8 cellular contexts compared by ENCODE assay signal in genomic region chr3:152298393-152299242, GRCh38. TPM values are rescaled to one million over a fixed set of nuclear protein-coding genes. Genes with fewer than 3 reads are reported as not detected.
A peak's percentile ranks its signal among the peaks of the same experiment; 100 is the strongest.
DNase-seq lines count a peak whose midpoint lies in the region; ATAC-seq, FAIRE-seq and TF ChIP-seq lines count a peak whose summit lies in the region.

No MANE protein-coding gene starts in this region.

- peaks cover 7% of the 10 kb centered on the region for H4K20me1 ChIP-seq in endothelial cell of umbilical vein (replicated peaks; ENCODE audit: control insufficient read depth, extremely low read depth, insufficient read depth, low read length)

- H3K4me1 ChIP-seq in endothelial cell of umbilical vein (ENCODE audit: control insufficient read depth, extremely low read depth, insufficient read depth, low read length) (peaks cover 48% of the 10 kb centered on the region), testis (peaks cover 51% of the 10 kb centered on the region)

- TF ChIP-seq CTCF in endothelial cell of umbilical vein (IDR thresholded peaks at IDR 0.05; ENCODE audit: extremely low read depth in 1 of 2, insufficient read depth in 1 of 2, low read depth in 1 of 2, low read length in 2 of 2) (no peak), testis (IDR thresholded peaks at IDR 0.05) (no peak)

- no peaks in the 10 kb centered on the region for H3K9me3 ChIP-seq in endothelial cell of umbilical vein (replicated peaks; ENCODE audit: control insufficient read depth, insufficient read depth, low read length)
- H3K9me3 ChIP-seq in testis, result no peaks in the 10 kb centered on the region

- 7 to 27% methylated on average over 14 of the region's 14 CpGs for WGBS in testis, 2 donors

- H3K9ac ChIP-seq in endothelial cell of umbilical vein (replicated peaks; ENCODE audit: extremely low read depth, insufficient read depth, low read length), result peak overlapping the region; percentile 12

- DNase-seq in AG08396 (ENCODE audit: low spot score) (peak; percentile 36), NCI-H226 (peak; percentile 88), endothelial cell of umbilical vein (ENCODE audit: low read depth, low spot score) (peak; percentile 88), mucosa of gallbladder (ENCODE audit: low spot score) (peak; percentile 80), testis (peak; percentile 62)
- peak; percentile 35 for DNase-seq in activated CD4-positive, alpha-beta T cell treated with anti-CD3 and anti-CD28 coated beads, Interleukin-2, amount 50 U/mL, for 1 hour

- CTCF ChIA-PET in endothelial cell of umbilical vein (lab: Charles Lee), result interaction anchor here (0.8 to 3.1 kb wide), 4 partner anchors 8 to 30 kb away, joined by 3 to 12 read pairs (median 4); partner anchors contain the start of gene MBNL1

- BruUV-seq in endothelial cell of umbilical vein (replicated peaks; lab: Mats Ljungman, UMichigan), result TSS peak; percentile 40

- ATAC-seq in GM18519 (IDR thresholded peaks at IDR 0.05; ENCODE audit: low FRiP score, unreplicated experiment), result peak; percentile 54
- peak; percentile 38 for ATAC-seq in HG03095 (IDR thresholded peaks at IDR 0.05; ENCODE audit: unreplicated experiment)

- H3K4me2 ChIP-seq in endothelial cell of umbilical vein (ENCODE audit: insufficient read depth, low read length), result peak overlapping the region; percentile 26

- peak; percentile 66 for FAIRE-seq in endothelial cell of umbilical vein (lab: Jason Lieb, UNC)

- H3K79me2 ChIP-seq in endothelial cell of umbilical vein (ENCODE audit: control insufficient read depth, insufficient read depth, low read length), result peaks cover 100% of the 10 kb centered on the region

- H3K4me3 ChIP-seq in endothelial cell of umbilical vein (replicated peaks in 1 of 3; ENCODE audit: insufficient read depth in 1 of 3, low read depth in 1 of 3, low read length in 3 of 3), result no peak overlapping the region
- H3K4me3 ChIP-seq in testis, result peak overlapping the region; percentile 36 to 52

- dilution Hi-C loops in endothelial cell of umbilical vein (cut with MboI; ENCODE audit: extremely low pct_ligation_motif_present, low sequenced_read_pairs), result no loop called here

- H3K36me3 ChIP-seq in endothelial cell of umbilical vein (ENCODE audit: control insufficient read depth in 2 of 2, extremely low read depth in 1 of 2, insufficient read depth in 2 of 2, low read length in 2 of 2) (peaks cover 5 to 11% of the 10 kb centered on the region in 2 experiments), testis (ENCODE audit: low read depth, missing control alignments) (no peaks in the 10 kb centered on the region)

- no peak for TF ChIP-seq POLR2A in endothelial cell of umbilical vein (IDR thresholded peaks at IDR 0.05; ENCODE audit: low read depth, low read length)
- TF ChIP-seq POLR2A in testis (IDR thresholded peaks at IDR 0.05), result no peak

- POLR2A ChIA-PET in endothelial cell of umbilical vein (lab: Charles Lee), result interaction anchor here (0.6 kb wide), 1 partner anchor 15 kb away, joined by 3 read pairs; no protein-coding TSS in a partner anchor

- H2AFZ ChIP-seq in endothelial cell of umbilical vein (ENCODE audit: low read depth, low read length), result no peak overlapping the region

- peak overlapping the region; percentile 9 for H3K27ac ChIP-seq in endothelial cell of umbilical vein (ENCODE audit: insufficient read depth, low read depth, low read length)
- peak overlapping the region; percentile 71 to 78 for H3K27ac ChIP-seq in testis

- intact Hi-C loops in endothelial cell of umbilical vein (cut with micrococcal nuclease), result loop anchor here (2.0 kb wide), 1 partner anchor 28 kb away; no protein-coding TSS in a partner anchor
- intact Hi-C loops in testis (cut with DNase I; ENCODE audit: low total_unique reads), result no loop called here

- H3K27me3 ChIP-seq in endothelial cell of umbilical vein (ENCODE audit: control insufficient read depth in 2 of 2, insufficient read depth in 2 of 2, low read length in 2 of 2) (no peaks in the 10 kb centered on the region), testis (no peaks in the 10 kb centered on the region)

- no peaks in the 10 kb centered on the region for H3K9me1 ChIP-seq in endothelial cell of umbilical vein (replicated peaks; ENCODE audit: control insufficient read depth, extremely low read depth, insufficient read depth, low read length)

TF ChIP-seq in endothelial cell of umbilical vein, 7 proteins besides CTCF, POLR2A, EP300 and RAD21:
- TF ChIP-seq POLR2AphosphoS5 (IDR thresholded peaks at IDR 0.05; ENCODE audit: insufficient read depth, low read depth, low read length), result peak; percentile 3
- TF ChIP-seq, protein P1, sequence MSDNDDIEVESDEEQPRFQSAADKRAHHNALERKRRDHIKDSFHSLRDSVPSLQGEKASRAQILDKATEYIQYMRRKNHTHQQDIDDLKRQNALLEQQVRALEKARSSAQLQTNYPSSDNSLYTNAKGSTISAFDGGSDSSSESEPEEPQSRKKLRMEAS (IDR thresholded peaks at IDR 0.05; ENCODE audit: insufficient read depth, insufficient read length), result no peak

RNA-seq across cellular contexts. Expression of gene MBNL1, which starts 29.9 kb away (rescaled TPM):
- total RNA-seq in endothelial cell of umbilical vein (362 and 385 TPM in 2 replicates), mucosa of gallbladder (223 TPM), testis (100 to 1,000 TPM; 145 to 167 TPM)
- polyA plus RNA-seq in endothelial cell of umbilical vein (151 and 179 TPM in 2 replicates), testis (ENCODE audit: insufficient read depth, low read depth, low replicate concordance) (36.5 TPM)
- 158 and 192 TPM in 2 replicates for polyA plus RNA-seq in endothelial cell of umbilical vein (2011; cell fraction: cytosol; rRNA removed)
- polyA plus RNA-seq in endothelial cell of umbilical vein (2011; cell fraction: nucleus; rRNA removed), result 245 and 296 TPM in 2 replicates
- 100 and 148 TPM in 2 replicates for polyA plus RNA-seq in endothelial cell of umbilical vein (2012)
- polyA minus RNA-seq in endothelial cell of umbilical vein, result 604 and 704 TPM in 2 replicates
- 107 TPM for polyA minus RNA-seq in endothelial cell of umbilical vein (2011; cell fraction: cytosol; rRNA and poly(A)+ RNA removed)
- polyA minus RNA-seq in endothelial cell of umbilical vein (2011; cell fraction: nucleus; rRNA and poly(A)+ RNA removed), result 897 and 1,083 TPM in 2 replicates

Comparison
In these comparisons a context has a peak if more than half of its experiments do, and no peak if none do; other contexts are left out.
1. DNase-seq: peak in every context shown above with its lines; median percentile 88 in NCI-H226; 88 in endothelial cell of umbilical vein; 80 in mucosa of gallbladder; 62 in testis; 36 in AG08396; 35 in activated CD4-positive, alpha-beta T cell treated with anti-CD3 and anti-CD28 coated beads, Interleukin-2, amount 50 U/mL, for 1 hour.
2. H3K4me3 ChIP-seq: peak in testis (2 of 2); none in endothelial cell of umbilical vein (0 of 3).